8 cellular contexts compared by ENCODE assay signal in genomic region chr2:218671077-218671653, GRCh38. TPM values are rescaled to one million over a fixed set of nuclear protein-coding genes. Genes with fewer than 3 reads are reported as not detected.
DNase-seq lines count a peak whose midpoint lies in the region; ATAC-seq and TF ChIP-seq lines count a peak whose summit lies in the region.

No MANE protein-coding gene starts in this region.

- H3K27ac Mint-ChIP-seq in GM23338 (peak overlapping the region; percentile 93; the same call in 1 of the 2 replicates), WTC11 (peak overlapping the region; percentile 93)
- peak overlapping the region; percentile 97 to 98 for H3K27ac Mint-ChIP-seq in stimulated activated naive CD8-positive, alpha-beta T cell treated with anti-CD3 and anti-CD28 coated beads, Interleukin-15, amount 100 ng/mL, for 72 hours

- H3K9me2 ChIP-seq in GM23338 (ENCODE audit: insufficient read depth): no peaks in the 10 kb centered on the region

- H3K27ac ChIP-seq in AG04450 (ENCODE audit: low read depth, low read length): peak overlapping the region; percentile 77
- peak overlapping the region; percentile 35; the same call in 1 of the 2 replicates for H3K27ac ChIP-seq in GM23338 (ENCODE audit: low read depth)

- H3K36me3 Mint-ChIP-seq in GM23338 (ENCODE audit: low read depth) (peaks cover 24% of the 10 kb centered on the region), WTC11 (peaks cover 21% of the 10 kb centered on the region)

- peak overlapping the region; percentile 81 for H3K4me2 ChIP-seq in GM23338

- H3K4me3 ChIP-seq in AG04450 (ENCODE audit: low read depth, low read length) (peak overlapping the region; percentile 95), GM23338 (peak overlapping the region; percentile 76), iPS-11a (ENCODE audit: low read depth, low read length) (peak overlapping the region; percentile 93)

- H3K79me2 ChIP-seq in GM23338 (replicated peaks; ENCODE audit: insufficient read depth): peaks cover 28% of the 10 kb centered on the region

- peaks cover 12% of the 10 kb centered on the region for H3K36me3 ChIP-seq in GM23338 (ENCODE audit: insufficient read depth)

- 0 out of 2 replicates have a peak, but pooled peaks cover 13% of the 10 kb centered on the region for H4K20me1 ChIP-seq in GM23338 (replicated peaks; ENCODE audit: insufficient read depth)

- peak overlapping the region; percentile 95 for H3K4me3 Mint-ChIP-seq in GM23338
- H3K4me3 Mint-ChIP-seq in WTC11: peak overlapping the region; percentile 98
- H3K4me3 Mint-ChIP-seq in stimulated activated naive CD8-positive, alpha-beta T cell treated with anti-CD3 and anti-CD28 coated beads, Interleukin-15, amount 100 ng/mL, for 72 hours: peak overlapping the region; percentile 97 to 100

- DNase-seq in AG04450 (ENCODE audit: low read depth, low spot score) (no peak), GM23338 (ENCODE audit: low spot score) (peak; percentile 14), WTC11 (ENCODE audit: low spot score) (no peak), D341Med (ENCODE audit: low spot score) (no peak)
- no peak for DNase-seq in stimulated activated naive CD8-positive, alpha-beta T cell treated with anti-CD3 and anti-CD28 coated beads, Interleukin-15, amount 100 ng/mL, for 72 hours
- DNase-seq in activated effector memory CD4-positive, alpha-beta T cell treated with Interleukin-2 at 50 U/mL for 16 hours: no peak

- TF ChIP-seq CTCF in AG04450 (IDR thresholded peaks at IDR 0.05; ENCODE audit: low read depth, low read length): no peak
- TF ChIP-seq CTCF in GM23338 (conservative IDR thresholded peaks at IDR 0.05; ENCODE audit: low read depth in 2 of 2): no peak
- TF ChIP-seq CTCF in WTC11 (IDR thresholded peaks at IDR 0.05): no peak

- CTCF ChIA-PET in AG04450 (lab: Charles Lee) (interaction anchor here (0.7 to 5.5 kb wide), 8 partner anchors 9 to 177 kb away, joined by 3 to 49 read pairs (median 6); partner anchors contain the start of genes BCS1L and ZNF142), WTC11 (lab: Charles Lee) (interaction anchor here (1.6 to 2.8 kb wide), 4 partner anchors 12 to 176 kb away, joined by 10 to 19 read pairs (median 14); partner anchors contain the start of genes BCS1L, TTLL4 and ZNF142)

- peaks cover 4% of the 10 kb centered on the region for H3K4me1 ChIP-seq in GM23338 (ENCODE audit: insufficient read depth)

- H3K4me1 Mint-ChIP-seq in GM23338 (peaks cover 4% of the 10 kb centered on the region; the same call in 2 of the 3 replicates), WTC11 (peaks cover 13% of the 10 kb centered on the region)
- peaks cover 33% of the 10 kb centered on the region for H3K4me1 Mint-ChIP-seq in stimulated activated naive CD8-positive, alpha-beta T cell treated with anti-CD3 and anti-CD28 coated beads, Interleukin-15, amount 100 ng/mL, for 72 hours

- H3K9me3 Mint-ChIP-seq in GM23338: no peaks in the 10 kb centered on the region
- no peaks in the 10 kb centered on the region for H3K9me3 Mint-ChIP-seq in WTC11
- H3K9me3 Mint-ChIP-seq in stimulated activated naive CD8-positive, alpha-beta T cell treated with anti-CD3 and anti-CD28 coated beads, Interleukin-15, amount 100 ng/mL, for 72 hours: no peaks in the 10 kb centered on the region

- peaks cover 8% of the 10 kb centered on the region for H3K27me3 Mint-ChIP-seq in GM23338 (ENCODE audit: insufficient read depth, low read depth, poor library complexity)
- no peaks in the 10 kb centered on the region for H3K27me3 Mint-ChIP-seq in WTC11 (ENCODE audit: low read depth)
- no peaks in the 10 kb centered on the region for H3K27me3 Mint-ChIP-seq in stimulated activated naive CD8-positive, alpha-beta T cell treated with anti-CD3 and anti-CD28 coated beads, Interleukin-15, amount 100 ng/mL, for 72 hours

- H3K27me3 ChIP-seq in AG04450 (ENCODE audit: control insufficient read depth, insufficient read depth, low read length) (no peaks in the 10 kb centered on the region), GM23338 (ENCODE audit: insufficient read depth) (no peaks in the 10 kb centered on the region)

- peak overlapping the region; percentile 85 for H2AFZ ChIP-seq in GM23338

- ATAC-seq in GM23338 (peak; percentile 17), WTC11 (peak; percentile 8), GM21786 (IDR thresholded peaks at IDR 0.05; ENCODE audit: unreplicated experiment) (no peak)
- no peak for ATAC-seq in stimulated activated naive CD8-positive, alpha-beta T cell treated with anti-CD3 and anti-CD28 coated beads, Interleukin-15, amount 100 ng/mL, for 72 hours

- no peaks in the 10 kb centered on the region for H3F3A ChIP-seq in GM23338 (replicated peaks; ENCODE audit: low read depth)

- no peaks in the 10 kb centered on the region; the same call in 1 of the 2 replicates for H3K9me3 ChIP-seq in AG04450 (ENCODE audit: control insufficient read depth, insufficient read depth, low read length)

- POLR2A ChIA-PET in AG04450 (lab: Yijun Ruan, JAX) (interaction anchor here (1.6 to 2.1 kb wide), 2 partner anchors 12 to 16 kb away, joined by 7 to 24 read pairs; partner anchors contain the start of genes BCS1L and ZNF142), WTC11 (lab: Charles Lee) (interaction anchor here (0.5 to 2.0 kb wide), 3 partner anchors 12 to 924 kb away, joined by 3 to 24 read pairs (median 4); partner anchors contain the start of genes BCS1L and ZNF142)

TF ChIP-seq in WTC11, 78 proteins besides CTCF, POLR2A, EP300 and RAD21 (continues in another document):
- TF ChIP-seq, protein P1, sequence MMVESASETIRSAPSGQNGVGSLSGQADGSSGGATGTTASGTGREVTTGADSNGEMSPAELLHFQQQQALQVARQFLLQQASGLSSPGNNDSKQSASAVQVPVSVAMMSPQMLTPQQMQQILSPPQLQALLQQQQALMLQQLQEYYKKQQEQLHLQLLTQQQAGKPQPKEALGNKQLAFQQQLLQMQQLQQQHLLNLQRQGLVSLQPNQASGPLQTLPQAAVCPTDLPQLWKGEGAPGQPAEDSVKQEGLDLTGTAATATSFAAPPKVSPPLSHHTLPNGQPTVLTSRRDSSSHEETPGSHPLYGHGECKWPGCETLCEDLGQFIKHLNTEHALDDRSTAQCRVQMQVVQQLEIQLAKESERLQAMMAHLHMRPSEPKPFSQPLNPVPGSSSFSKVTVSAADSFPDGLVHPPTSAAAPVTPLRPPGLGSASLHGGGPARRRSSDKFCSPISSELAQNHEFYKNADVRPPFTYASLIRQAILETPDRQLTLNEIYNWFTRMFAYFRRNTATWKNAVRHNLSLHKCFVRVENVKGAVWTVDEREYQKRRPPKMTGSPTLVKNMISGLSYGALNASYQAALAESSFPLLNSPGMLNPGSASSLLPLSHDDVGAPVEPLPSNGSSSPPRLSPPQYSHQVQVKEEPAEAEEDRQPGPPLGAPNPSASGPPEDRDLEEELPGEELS (CRISPR knock-in tag; IDR thresholded peaks at IDR 0.05): no peak
- TF ChIP-seq ZNF138 (CRISPR knock-in tag; conservative IDR thresholded peaks at IDR 0.05): no peak
- TF ChIP-seq TCF7 (CRISPR knock-in tag; IDR thresholded peaks at IDR 0.05; ENCODE audit: low read depth): no peak
- TF ChIP-seq, protein P2, sequence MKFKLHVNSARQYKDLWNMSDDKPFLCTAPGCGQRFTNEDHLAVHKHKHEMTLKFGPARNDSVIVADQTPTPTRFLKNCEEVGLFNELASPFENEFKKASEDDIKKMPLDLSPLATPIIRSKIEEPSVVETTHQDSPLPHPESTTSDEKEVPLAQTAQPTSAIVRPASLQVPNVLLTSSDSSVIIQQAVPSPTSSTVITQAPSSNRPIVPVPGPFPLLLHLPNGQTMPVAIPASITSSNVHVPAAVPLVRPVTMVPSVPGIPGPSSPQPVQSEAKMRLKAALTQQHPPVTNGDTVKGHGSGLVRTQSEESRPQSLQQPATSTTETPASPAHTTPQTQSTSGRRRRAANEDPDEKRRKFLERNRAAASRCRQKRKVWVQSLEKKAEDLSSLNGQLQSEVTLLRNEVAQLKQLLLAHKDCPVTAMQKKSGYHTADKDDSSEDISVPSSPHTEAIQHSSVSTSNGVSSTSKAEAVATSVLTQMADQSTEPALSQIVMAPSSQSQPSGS (CRISPR knock-in tag; IDR thresholded peaks at IDR 0.05; ENCODE audit: borderline replicate concordance, low read depth): no peak
- no peak for TF ChIP-seq ZNF232 (CRISPR knock-in tag; IDR thresholded peaks at IDR 0.05)

RNA-seq across cellular contexts. Expression of gene RNF25, which starts 0.6 kb away (rescaled TPM):
- 57.5 and 76.3 TPM in 2 replicates for polyA plus RNA-seq in AG04450 (2011; rRNA removed)
- 99.6 and 129 TPM in 2 replicates for polyA minus RNA-seq in AG04450 (2011; rRNA and poly(A)+ RNA removed)
- total RNA-seq in GM23338 (2014; rRNA removed; shearing (Covaris generic)): 18.3 and 22.1 TPM in 2 replicates
- polyA plus RNA-seq in GM23338 (2016; fragmentation: Nextera tagmentation; extraction: Ambion mirVana): 22.2 and 26.8 TPM in 2 replicates
- 20.3 to 25.1 TPM (median 23.9 TPM) in 3 replicates for total RNA-seq in WTC11 (2021)

RNA-seq across cellular contexts. Expression of gene STK36, which starts 0.7 kb away (rescaled TPM):
- polyA plus RNA-seq in AG04450 (2011; rRNA removed): 52.5 and 53.1 TPM in 2 replicates
- 48.3 and 51.0 TPM in 2 replicates for polyA minus RNA-seq in AG04450 (2011; rRNA and poly(A)+ RNA removed)
- 24.2 and 26.3 TPM in 2 replicates for total RNA-seq in GM23338 (2014; rRNA removed; shearing (Covaris generic))
- polyA plus RNA-seq in GM23338 (2016; fragmentation: Nextera tagmentation; extraction: Ambion mirVana): 17.2 and 21.2 TPM in 2 replicates
- total RNA-seq in WTC11 (2021): 41.0 to 47.7 TPM (median 42.7 TPM) in 3 replicates

RNA-seq across cellular contexts. Expression of gene BCS1L, which starts 11.7 kb away (rescaled TPM):
- polyA plus RNA-seq in AG04450 (2011; rRNA removed): 26.7 and 28.4 TPM in 2 replicates
- polyA minus RNA-seq in AG04450 (2011; rRNA and poly(A)+ RNA removed): 16.9 and 24.5 TPM in 2 replicates
- total RNA-seq in GM23338 (2014; rRNA removed; shearing (Covaris generic)): 16.9 and 23.5 TPM in 2 replicates
- 28.9 and 31.6 TPM in 2 replicates for polyA plus RNA-seq in GM23338 (2016; fragmentation: Nextera tagmentation; extraction: Ambion mirVana)
- total RNA-seq in WTC11 (2021): 31.4 to 35.4 TPM (median 32.7 TPM) in 3 replicates

RNA-seq across cellular contexts. Expression of gene ZNF142, which starts 11.7 kb away (rescaled TPM):
- polyA plus RNA-seq in AG04450 (2011; rRNA removed): 3.5 and 5.5 TPM in 2 replicates
- polyA minus RNA-seq in AG04450 (2011; rRNA and poly(A)+ RNA removed): 14.4 and 15.4 TPM in 2 replicates
- 26.4 and 32.8 TPM in 2 replicates for total RNA-seq in GM23338 (2014; rRNA removed; shearing (Covaris generic))
- 14.6 and 14.9 TPM in 2 replicates for polyA plus RNA-seq in GM23338 (2016; fragmentation: Nextera tagmentation; extraction: Ambion mirVana)
- 25.1 to 33.5 TPM (median 28.7 TPM) in 3 replicates for total RNA-seq in WTC11 (2021)

RNA-seq across cellular contexts. Expression of gene TTLL4, which starts 39.5 kb away (rescaled TPM):
- 16.3 and 18.0 TPM in 2 replicates for polyA plus RNA-seq in AG04450 (2011; rRNA removed)
- 34.9 and 43.2 TPM in 2 replicates for polyA minus RNA-seq in AG04450 (2011; rRNA and poly(A)+ RNA removed)
- total RNA-seq in GM23338 (2014; rRNA removed; shearing (Covaris generic)): 77.8 and 86.9 TPM in 2 replicates
- 48.7 and 53.5 TPM in 2 replicates for polyA plus RNA-seq in GM23338 (2016; fragmentation: Nextera tagmentation; extraction: Ambion mirVana)
- 73.7 to 87.4 TPM (median 77.1 TPM) in 3 replicates for total RNA-seq in WTC11 (2021)

Comparison
In these comparisons a context has a peak if more than half of its experiments do, and no peak if none do; other contexts are left out.
1. ATAC-seq: peak in GM23338 (single experiment) and WTC11 (single experiment); none in stimulated activated naive CD8-positive, alpha-beta T cell treated with anti-CD3 and anti-CD28 coated beads, Interleukin-15, amount 100 ng/mL, for 72 hours (single experiment) and GM21786 (single experiment).
2. Peak in every context shown above with its lines, with median percentiles within 50 percentile points of each other: H3K4me3 ChIP-seq, H3K27ac Mint-ChIP-seq and H3K4me3 Mint-ChIP-seq.